In the genomic region with DNA sequence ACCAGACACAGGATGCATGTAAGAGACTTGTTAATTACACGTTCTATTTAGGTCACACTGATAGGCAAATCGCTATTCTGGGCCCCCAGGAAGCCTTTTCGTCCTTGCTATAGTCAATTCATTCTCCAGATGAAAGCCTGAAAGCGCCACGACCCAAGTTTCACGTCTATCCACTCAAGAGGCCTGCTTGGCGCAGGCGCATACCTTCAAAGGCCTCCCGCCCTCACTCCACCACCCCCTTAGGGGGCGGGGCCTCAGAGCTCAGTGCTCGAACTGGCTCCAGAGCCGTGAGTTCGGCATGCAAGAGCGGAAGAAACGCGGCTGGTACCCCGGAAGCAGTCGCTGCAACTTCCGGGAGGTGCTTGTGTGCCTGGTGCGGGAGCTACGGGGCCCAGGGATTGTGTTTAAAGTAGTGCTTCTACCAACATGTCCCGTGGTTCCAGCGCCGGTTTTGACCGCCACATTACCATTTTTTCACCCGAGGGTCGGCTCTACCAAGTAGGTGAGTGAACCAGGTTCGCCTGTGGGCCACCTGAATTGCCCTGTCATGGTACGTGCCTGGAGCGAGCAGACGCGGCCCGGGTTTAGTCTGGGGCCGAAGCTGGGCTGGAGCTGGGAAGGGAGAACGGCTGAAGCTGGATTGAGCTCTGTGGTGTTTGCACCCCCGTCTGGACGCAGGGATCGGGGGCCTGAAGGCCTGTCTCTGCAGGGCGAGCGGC, we compare ENCODE assay signal across 8 cellular contexts. TPM values are rescaled to one million over a fixed set of nuclear protein-coding genes. Genes with fewer than 3 reads are reported as not detected.
DNase-seq lines count a peak whose midpoint lies in the region; ATAC-seq and TF ChIP-seq lines count a peak whose summit lies in the region.

Gene PSMA6, plus strand, starts transcription at position 332 of the 719 bp plus-strand sequence. Its CDS starts 95 bp downstream, at position 427.

- H3K4me3 Mint-ChIP-seq in Calu3 (ENCODE audit: low read depth, unreplicated experiment) = peak within 1 kb of the TSS; percentile 87

- H3K9me3 ChIP-seq in HUES64 (ENCODE audit: insufficient read depth, low read depth, low read length) (no peaks in the 10 kb centered on the region), OCI-LY1 (ENCODE audit: low read length) (no peaks in the 10 kb centered on the region), mesodermal cell (ENCODE audit: control insufficient read depth, low read length) (no peaks in the 10 kb centered on the region)

- no peaks in the 10 kb centered on the region for H3K9me2 ChIP-seq in OCI-LY1 (ENCODE audit: low read depth, low read length)

- H3K79me2 ChIP-seq in OCI-LY1 (ENCODE audit: insufficient read depth, low read length) = peaks cover 49% of the 10 kb centered on the region

- peak; percentile 77 for ATAC-seq in GM21447 (IDR thresholded peaks at IDR 0.05; ENCODE audit: unreplicated experiment)

- H4K20me1 ChIP-seq in OCI-LY1 (ENCODE audit: insufficient read depth, low read length) = no peaks in the 10 kb centered on the region

- 0 out of 2 replicates have a peak within 1 kb of the TSS, but pooled peaks have one; percentile 22 for H2AFZ ChIP-seq in OCI-LY1 (ENCODE audit: low read length)

- no TSS peak for BruUV-seq in Calu3 (replicated peaks; lab: Mats Ljungman, UMichigan)

- H3K4me3 ChIP-seq in HUES64 (ENCODE audit: low read length) = peak within 1 kb of the TSS; percentile 93
- H3K4me3 ChIP-seq in OCI-LY1 (ENCODE audit: low read depth, low read length, poor library complexity, severe bottlenecking) = peak within 1 kb of the TSS; percentile 87
- peak within 1 kb of the TSS; percentile 93 for H3K4me3 ChIP-seq in mesodermal cell (ENCODE audit: extremely low read depth, insufficient read depth, low read length, poor library complexity, severe bottlenecking)

- peaks cover 12% of the 10 kb centered on the region for H3K4me1 ChIP-seq in HUES64 (ENCODE audit: insufficient read depth, low read length)
- H3K4me1 ChIP-seq in OCI-LY1 (ENCODE audit: insufficient read depth, low read length, severe bottlenecking) = peaks cover 52% of the 10 kb centered on the region
- no peaks in the 10 kb centered on the region for H3K4me1 ChIP-seq in mesodermal cell (ENCODE audit: control insufficient read depth, insufficient read depth, low read length, poor library complexity, severe bottlenecking)

- peaks cover 39% of the 10 kb centered on the region for H3K36me3 Mint-ChIP-seq in Calu3 (ENCODE audit: insufficient read depth, unreplicated experiment)

- H3K4me2 ChIP-seq in OCI-LY1 (ENCODE audit: low read length) = peak within 1 kb of the TSS; percentile 96

- intact Hi-C loops in Calu3 (cut with micrococcal nuclease; ENCODE audit: unreplicated experiment) = loop anchor here (2.0 to 10.0 kb wide), 3 partner anchors 40 to 147 kb away; no protein-coding TSS in a partner anchor

- H3K36me3 ChIP-seq in HUES64 (ENCODE audit: insufficient read depth, low read length) (peaks cover 7% of the 10 kb centered on the region; the same call in 1 of the 2 replicates), OCI-LY1 (ENCODE audit: insufficient read depth, low read length) (peaks cover 12% of the 10 kb centered on the region; the same call in 1 of the 2 replicates), mesodermal cell (ENCODE audit: control insufficient read depth, insufficient read depth, low read length) (peaks cover 18% of the 10 kb centered on the region)

- peaks cover 24% of the 10 kb centered on the region for H3K4me1 Mint-ChIP-seq in Calu3 (ENCODE audit: low read depth, unreplicated experiment)

- H3K27me3 ChIP-seq in HUES64 (ENCODE audit: insufficient read depth, low read length) (no peaks in the 10 kb centered on the region), OCI-LY1 (ENCODE audit: insufficient read depth, low read length) (no peaks in the 10 kb centered on the region)

- peak; percentile 98 for DNase-seq in Calu3
- DNase-seq in activated CD8-positive, alpha-beta memory T cell treated with anti-CD3 and anti-CD28 coated beads, Interleukin-2, amount 50 U/mL, for 4 hours = peak; percentile 98
- peak; percentile 98 to 99 for DNase-seq in stimulated activated CD8-positive, alpha-beta memory T cell treated with anti-CD3 and anti-CD28 coated beads, Interleukin-15, amount 100 ng/mL, for 4 hours (ENCODE audit: low read depth in 2 of 2)

- H3K27me3 Mint-ChIP-seq in Calu3 (ENCODE audit: unreplicated experiment) = no peaks in the 10 kb centered on the region

- CTCF ChIA-PET in Calu3 (lab: Charles Lee) = interaction anchor here (0.5 to 1.3 kb wide), 13 partner anchors 9 to 702 kb away, joined by 3 to 6 read pairs (median 4); partner anchors contain the start of gene NFKBIA

- H3K9ac ChIP-seq in HUES64 (ENCODE audit: low read depth, low read length) (peak within 1 kb of the TSS; percentile 96), OCI-LY1 (ENCODE audit: low read length) (peak within 1 kb of the TSS; percentile 84)

- H3F3A ChIP-seq in OCI-LY1 (ENCODE audit: insufficient read depth, low read length) = peaks cover 4% of the 10 kb centered on the region

- in situ Hi-C loops in endometrial microvascular endothelial cells (cut with HindIII; ENCODE audit: inconsistent ontology term, low pct_unique_long_range_greater_than_20kb, low sequenced_read_pairs) = no loop called here

- H3K27ac Mint-ChIP-seq in Calu3 (ENCODE audit: unreplicated experiment) = peak within 1 kb of the TSS; percentile 78

- WGBS in HUES64 = under 1% methylated on average over 40 of the region's 40 CpGs
- 0 to 1% methylated on average over 27 to 34 of the region's 40 CpGs for WGBS in mesodermal cell (ENCODE audit: insufficient coverage in 2 of 2), 2 experiments

- H3K27ac ChIP-seq in HUES64 (ENCODE audit: low read depth, low read length) (peak within 1 kb of the TSS; percentile 92), OCI-LY1 (ENCODE audit: low read depth, low read length, poor library complexity, severe bottlenecking) (peak within 1 kb of the TSS; percentile 95), mesodermal cell (ENCODE audit: low read depth, low read length, severe bottlenecking) (peak within 1 kb of the TSS; percentile 90)

- H3K9me3 Mint-ChIP-seq in Calu3 (ENCODE audit: low read depth, unreplicated experiment) = no peaks in the 10 kb centered on the region

- TF ChIP-seq CTCF in Calu3 (IDR thresholded peaks at IDR 0.05; ENCODE audit: unreplicated experiment) (no peak), OCI-LY1 (IDR thresholded peaks at IDR 0.05; ENCODE audit: low read length) (no peak)

RNA-seq across cellular contexts. Expression of gene PSMA6, which starts in this region (rescaled TPM):
- total RNA-seq in Calu3 (2022) (297 and 341 TPM in 2 replicates), endometrial microvascular endothelial cells (ENCODE audit: inconsistent ontology term) (361 TPM)
- polyA plus RNA-seq in HUES64 (2013, experiment 1 of 2) = 188 TPM
- polyA plus RNA-seq in HUES64 (2013, experiment 2 of 2) = 182 TPM
- polyA plus RNA-seq in mesodermal cell (2013, experiment 1 of 2) = 173 TPM
- 188 TPM for polyA plus RNA-seq in mesodermal cell (2013, experiment 2 of 2)

Comparison
In these comparisons a context has a peak if more than half of its experiments do, and no peak if none do; other contexts are left out.
1. Peak in every context shown above with its lines: DNase-seq, ATAC-seq, H3K4me3 ChIP-seq and H3K27ac ChIP-seq.